ENCODE assay signal across 8 cellular contexts in the genomic region with DNA sequence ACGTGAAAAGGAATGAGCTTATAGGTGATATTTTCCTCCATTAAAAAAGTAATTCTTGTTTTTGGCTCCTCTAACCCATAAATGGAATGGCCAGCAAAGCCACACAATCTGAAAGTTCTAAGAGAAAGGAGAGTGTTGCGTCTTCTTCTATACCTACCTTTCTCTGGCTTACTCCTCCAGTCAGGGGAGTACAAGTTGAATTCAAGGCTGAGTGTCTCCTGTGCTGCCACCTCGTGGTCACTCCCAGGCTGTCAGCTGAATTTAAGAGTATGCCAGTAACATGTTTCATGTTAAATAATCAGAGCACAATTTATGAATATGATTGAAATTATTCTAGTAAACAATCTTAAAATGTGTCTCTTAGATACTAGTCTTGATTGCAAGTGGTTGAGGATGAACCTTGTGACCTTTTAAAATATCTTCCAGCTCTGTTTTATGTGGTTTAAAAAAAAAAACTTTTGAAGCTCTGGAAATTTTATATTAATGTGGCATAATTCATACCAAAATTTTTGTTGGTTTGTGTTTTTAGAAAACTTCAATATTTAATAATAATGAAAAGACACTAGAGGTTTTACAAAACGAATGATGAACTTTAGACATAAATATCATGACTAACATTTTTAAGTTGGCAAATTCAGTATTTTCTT. TPM values are rescaled to one million over a fixed set of nuclear protein-coding genes. Genes with fewer than 3 reads are reported as not detected.
DNase-seq lines count a peak whose midpoint lies in the region; ATAC-seq and TF ChIP-seq lines count a peak whose summit lies in the region.

No MANE protein-coding gene starts in this region.

- TF ChIP-seq POLR2A in NB4 (IDR thresholded peaks at IDR 0.05; ENCODE audit: extremely low read depth, insufficient read length): no peak
- TF ChIP-seq POLR2A in heart left ventricle (IDR thresholded peaks at IDR 0.05): no peak

- intact Hi-C loops in heart left ventricle (cut with DNase I): loop anchor here in 9 of 10 donors (2.0 to 10.0 kb wide), 5 partner anchors 116 to 934 kb away; no protein-coding TSS in a partner anchor

- 0 out of 2 replicates have a peak, but pooled peaks cover 3% of the 10 kb centered on the region for H3F3A ChIP-seq in SU-DHL-6 (ENCODE audit: insufficient read depth)

- no peaks in the 10 kb centered on the region for H3K27me3 ChIP-seq in SU-DHL-6 (ENCODE audit: low read length)
- no peaks in the 10 kb centered on the region for H3K27me3 ChIP-seq in heart left ventricle

- 34 to 42% (median 37%) methylated on average over 4 of the region's 4 CpGs for WGBS in heart left ventricle, 4 donors

- H3K27ac ChIP-seq in SU-DHL-6 (ENCODE audit: low read depth, low read length): peak overlapping the region; percentile 30
- no peak overlapping the region for H3K27ac ChIP-seq in heart left ventricle

- H3K4me1 ChIP-seq in heart left ventricle: no peaks in the 10 kb centered on the region

- peaks cover 5% of the 10 kb centered on the region; the same call in 1 of the 2 replicates for H3K4me1 Mint-ChIP-seq in HFFc6 (ENCODE audit: low read depth)

- H3K36me3 ChIP-seq in SU-DHL-6 (ENCODE audit: low read length) (no peaks in the 10 kb centered on the region), heart left ventricle (no peaks in the 10 kb centered on the region)

- TF ChIP-seq CTCF in GM12864 (IDR thresholded peaks at IDR 0.05; ENCODE audit: low read depth, low read length, missing control alignments): peak; percentile 78
- TF ChIP-seq CTCF in HFFc6 (IDR thresholded peaks at IDR 0.05): peak; percentile 95
- peak; percentile 99 for TF ChIP-seq CTCF in NB4 (IDR thresholded peaks at IDR 0.05; ENCODE audit: low read depth, low read length)
- TF ChIP-seq CTCF in SU-DHL-6 (IDR thresholded peaks at IDR 0.05; ENCODE audit: insufficient read depth, low read length, poor library complexity, severe bottlenecking): peak; percentile 89
- TF ChIP-seq CTCF in heart left ventricle (IDR thresholded peaks at IDR 0.05): peak; percentile 65 to 86 (median 78)
- peak; percentile 92 for TF ChIP-seq CTCF in retinal pigment epithelial cell (conservative IDR thresholded peaks at IDR 0.05; ENCODE audit: low read depth, low read length)

- no peaks in the 10 kb centered on the region for H3K9me3 Mint-ChIP-seq in HFFc6

- no peaks in the 10 kb centered on the region for H3K36me3 Mint-ChIP-seq in HFFc6 (ENCODE audit: low read depth)

- H3K27ac Mint-ChIP-seq in HFFc6: no peak overlapping the region

- no peak overlapping the region for H3K9ac ChIP-seq in SU-DHL-6 (ENCODE audit: low read length)

- no peaks in the 10 kb centered on the region for H3K9me3 ChIP-seq in SU-DHL-6 (ENCODE audit: insufficient read depth, low read length)
- H3K9me3 ChIP-seq in heart left ventricle: no peaks in the 10 kb centered on the region

- ATAC-seq in heart left ventricle (peak in 3 of 4 donors; percentile 50 to 84 (median 73)), GM19328 (IDR thresholded peaks at IDR 0.05; ENCODE audit: unreplicated experiment) (no peak)

- no peaks in the 10 kb centered on the region for H4K20me1 ChIP-seq in SU-DHL-6 (ENCODE audit: low read depth, low read length)

- H2AFZ ChIP-seq in SU-DHL-6 (ENCODE audit: low read depth, low read length, severe bottlenecking): no peak overlapping the region

- H3K27me3 Mint-ChIP-seq in HFFc6 (ENCODE audit: insufficient read depth): peaks cover 2% of the 10 kb centered on the region

- H3K4me3 ChIP-seq in GM12864 (ENCODE audit: low read depth, low read length) (no peak overlapping the region), NB4 (ENCODE audit: low read depth, low read length) (no peak overlapping the region), SU-DHL-6 (ENCODE audit: insufficient read depth, low read length, poor library complexity, severe bottlenecking) (no peak overlapping the region), heart left ventricle (no peak overlapping the region), retinal pigment epithelial cell (ENCODE audit: low read length) (no peak overlapping the region)

- no peaks in the 10 kb centered on the region for H3K9me2 ChIP-seq in SU-DHL-6 (replicated peaks; ENCODE audit: insufficient read depth, low read length)

- no peaks in the 10 kb centered on the region for H3K79me2 ChIP-seq in SU-DHL-6 (ENCODE audit: insufficient read depth, low read length)

- H3K4me2 ChIP-seq in SU-DHL-6 (ENCODE audit: low read depth, low read length, poor library complexity, severe bottlenecking): peak overlapping the region; percentile 28

- no peak overlapping the region for H3K4me3 Mint-ChIP-seq in HFFc6

- DNase-seq in GM12864 (ENCODE audit: low read depth) (peak; percentile 42), HFFc6 (peak; percentile 69), NB4 (ENCODE audit: low read depth) (peak; percentile 91), heart left ventricle (peak; percentile 53 to 66 (median 62)), retinal pigment epithelial cell (ENCODE audit: low read depth) (no peak)
- DNase-seq in activated naive CD8-positive, alpha-beta T cell treated with anti-CD3 and anti-CD28 coated beads, Interleukin-2, amount 50 U/mL, for 16 hours (ENCODE audit: low read depth, low spot score): peak; percentile 41

RNA-seq across cellular contexts. Expression of gene PTHLH, which starts 31.7 kb away (rescaled TPM):
- 1 to 10 TPM in 3 of 6 experiments, under 1 TPM in 3; 0.59 to 1.3 (median 1.0) TPM for total RNA-seq in HFFc6 (2021; fragmentation: NEBNext Ultra II Directional; extraction: Animal tissue kit (Norgen Biotek cat#: 25700))
- total RNA-seq in heart left ventricle: 1 to 10 TPM in 5 of 9 donors, under 1 TPM in 4; 0.25 to 3.7 (median 1.1) TPM
- polyA plus RNA-seq in heart left ventricle: 1 to 10 TPM in 1 of 2 donors, under 1 TPM in 1; 0.53 to 1.4 TPM
